ENCODE assay signal across 15 cellular contexts in genomic region chr11:71540521-71541304, GRCh38. TPM values are rescaled to one million over a fixed set of nuclear protein-coding genes. Genes with fewer than 3 reads are reported as not detected.
"Had no signal": no experiment of that assay in that cellular context is flagged by ENCODE, and none has a peak within 500 bp of the region (broad histone marks: within the 10 kb centered on the region; RNA-seq: fewer than 3 reads in every experiment).

No MANE protein-coding gene starts in this region.

RNA-seq across cellular contexts. Expression of gene KRTAP5-8, which starts 2.9 kb away (rescaled TPM):
- total RNA-seq: body of pancreas; cardiac muscle cell; cerebellum; endodermal cell; left ventricle myocardium inferior; lung microvascular endothelial cell; naive thymus-derived CD4-positive, alpha-beta T cell; neural crest cell; omental fat pad; urinary bladder had no signal

RNA-seq across cellular contexts. Expression of gene KRTAP5-9, which starts 7.5 kb away (rescaled TPM):
- total RNA-seq: cerebellum, esophagus squamous epithelium, gastrocnemius medialis, left ventricle myocardium inferior, lung microvascular endothelial cell, neural crest cell, stomach, urinary bladder had no signal

RNA-seq across cellular contexts. Expression of gene KRTAP5-7, which starts 13.6 kb away (rescaled TPM):
- total RNA-seq: body of pancreas, cardiac muscle cell, endodermal cell, gastrocnemius medialis, left ventricle myocardium inferior, lung microvascular endothelial cell, neural crest cell had no signal

RNA-seq across cellular contexts. Expression of gene KRTAP5-10, which starts 24.6 kb away (rescaled TPM):
- total RNA-seq: body of pancreas; cardiac muscle cell; cerebellum; esophagus squamous epithelium; gastrocnemius medialis; left ventricle myocardium inferior; naive thymus-derived CD4-positive, alpha-beta T cell; neural crest cell; omental fat pad; stomach; tibial nerve; urinary bladder had no signal

RNA-seq across cellular contexts. Expression of gene KRTAP5-11, which starts 42.0 kb away (rescaled TPM):
- total RNA-seq: body of pancreas; cardiac muscle cell; cerebellum; esophagus squamous epithelium; gastrocnemius medialis; left ventricle myocardium inferior; lung microvascular endothelial cell; naive thymus-derived CD4-positive, alpha-beta T cell; neural crest cell; omental fat pad; right lobe of liver; stomach; tibial nerve; urinary bladder had no signal
